13 cellular contexts compared by ENCODE assay signal in the genomic region with DNA sequence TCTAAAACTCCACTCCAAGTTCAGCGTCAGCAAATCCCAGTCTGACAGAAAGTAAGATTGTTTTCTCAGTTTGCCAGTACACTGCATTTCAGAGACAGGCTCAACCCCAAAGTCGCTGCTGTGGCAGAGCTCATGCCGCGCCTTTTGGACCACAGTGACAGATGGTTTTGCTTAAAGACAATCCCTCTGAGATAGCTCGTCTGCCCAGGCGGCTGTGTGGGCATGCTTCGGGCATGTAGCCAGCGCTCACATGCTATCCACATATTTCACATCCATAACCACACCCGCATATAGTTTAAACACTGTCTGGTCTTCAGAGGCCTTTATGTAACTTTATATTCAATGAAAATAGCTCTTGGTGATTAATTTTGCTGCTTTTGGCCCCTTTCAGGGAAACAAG. TPM values are rescaled to one million over a fixed set of nuclear protein-coding genes. Genes with fewer than 3 reads are reported as not detected.
DNase-seq lines count a peak whose midpoint lies in the region; ATAC-seq lines count a peak whose summit lies in the region.
"Had no signal": no experiment of that assay in that cellular context is flagged by ENCODE, and none has a peak within 500 bp of the region (broad histone marks: within the 10 kb centered on the region; RNA-seq: fewer than 3 reads in every experiment).

No MANE protein-coding gene starts in this region.

- H3K36me3 Mint-ChIP-seq in stimulated activated naive B cell treated with anti-CD40 and anti-IgM and Interleukin-4, amounts not matched to agents 10 μg/mL and 1 μg/mL and 100 μg/mL, for 72 hours: no peaks in the 10 kb centered on the region
- no peaks in the 10 kb centered on the region for H3K36me3 Mint-ChIP-seq in activated naive CD4-positive, alpha-beta T cell treated with anti-CD3 and anti-CD28 coated beads for 36 hours (ENCODE audit: low read depth)

- H3K9me3 Mint-ChIP-seq in stimulated activated naive B cell treated with anti-CD40 and anti-IgM and Interleukin-4, amounts not matched to agents 10 μg/mL and 1 μg/mL and 100 μg/mL, for 72 hours: no peaks in the 10 kb centered on the region
- no peaks in the 10 kb centered on the region for H3K9me3 Mint-ChIP-seq in activated naive CD4-positive, alpha-beta T cell treated with anti-CD3 and anti-CD28 coated beads for 36 hours
- H3K9me3 Mint-ChIP-seq: activated naive CD8-positive, alpha-beta T cell treated with anti-CD3 and anti-CD28 coated beads, Interleukin-2, amount 50 U/mL, for 24 hours had no signal

- ATAC-seq in stimulated activated naive B cell treated with anti-CD40 and anti-IgM and Interleukin-4, amounts not matched to agents 10 μg/mL and 1 μg/mL and 100 μg/mL, for 72 hours (replicated peaks): no peak
- ATAC-seq in GM18873 (IDR thresholded peaks at IDR 0.05; ENCODE audit: low FRiP score, unreplicated experiment): no peak
- ATAC-seq: activated naive CD8-positive, alpha-beta T cell treated with anti-CD3 and anti-CD28 coated beads, Interleukin-2, amount 50 U/mL, for 24 hours; pancreas had no signal

- intact Hi-C loops in activated naive CD4-positive, alpha-beta T cell treated with anti-CD3 and anti-CD28 coated beads for 36 hours (cut with micrococcal nuclease): no loop called here

- CTCF ChIA-PET in activated naive CD4-positive, alpha-beta T cell treated with anti-CD3 and anti-CD28 coated beads for 36 hours (lab: Charles Lee): interaction anchor here (0.7 to 1.2 kb wide), 2 partner anchors 23 to 43 kb away, joined by 3 read pairs; no protein-coding TSS in a partner anchor

- peak overlapping the region; percentile 33 to 55 for H3K4me3 Mint-ChIP-seq in stimulated activated naive B cell treated with anti-CD40 and anti-IgM and Interleukin-4, amounts not matched to agents 10 μg/mL and 1 μg/mL and 100 μg/mL, for 72 hours
- H3K4me3 Mint-ChIP-seq in activated naive CD4-positive, alpha-beta T cell treated with anti-CD3 and anti-CD28 coated beads for 36 hours: no peak overlapping the region
- H3K4me3 Mint-ChIP-seq: activated naive CD8-positive, alpha-beta T cell treated with anti-CD3 and anti-CD28 coated beads, Interleukin-2, amount 50 U/mL, for 24 hours had no signal

- peak overlapping the region; percentile 73 for H3K27ac Mint-ChIP-seq in stimulated activated naive B cell treated with anti-CD40 and anti-IgM and Interleukin-4, amounts not matched to agents 10 μg/mL and 1 μg/mL and 100 μg/mL, for 72 hours
- no peak overlapping the region for H3K27ac Mint-ChIP-seq in activated naive CD4-positive, alpha-beta T cell treated with anti-CD3 and anti-CD28 coated beads for 36 hours
- H3K27ac Mint-ChIP-seq: activated naive CD8-positive, alpha-beta T cell treated with anti-CD3 and anti-CD28 coated beads, Interleukin-2, amount 50 U/mL, for 24 hours had no signal

- peak; percentile 80 for DNase-seq in EH (ENCODE audit: low read depth)
- peak; percentile 96 for DNase-seq in RPMI8226
- DNase-seq in fibroblast of peridontal ligament (ENCODE audit: extremely low read depth): peak; percentile 92
- DNase-seq in stimulated activated naive B cell treated with anti-CD40 and anti-IgM and Interleukin-4, amounts not matched to agents 10 μg/mL and 1 μg/mL and 100 μg/mL, for 72 hours: no peak
- no peak for DNase-seq in activated naive CD4-positive, alpha-beta T cell treated with anti-CD3 and anti-CD28 coated beads for 36 hours
- no peak for DNase-seq in activated gamma-delta T cell treated with Interleukin-2 at 50 U/mL for 16 hours
- DNase-seq in NK-92 treated with Interleukin-12 subunit alpha and Interleukin-12 subunit beta, amount 100 ng/mL, for 24 hours (lab: John Stamatoyannopoulos, UW): no peak
- DNase-seq: activated naive CD8-positive, alpha-beta T cell treated with anti-CD3 and anti-CD28 coated beads, Interleukin-2, amount 50 U/mL, for 24 hours; NCI-H510A treated with DMSO at 0.1 percent for 48 hours; pancreas; SHP77 treated with DMSO at 0.1 percent for 48 hours; stimulated activated naive CD4-positive, alpha-beta T cell had no signal

- no peaks in the 10 kb centered on the region for H3K27me3 Mint-ChIP-seq in stimulated activated naive B cell treated with anti-CD40 and anti-IgM and Interleukin-4, amounts not matched to agents 10 μg/mL and 1 μg/mL and 100 μg/mL, for 72 hours
- peaks cover 28% of the 10 kb centered on the region for H3K27me3 Mint-ChIP-seq in activated naive CD4-positive, alpha-beta T cell treated with anti-CD3 and anti-CD28 coated beads for 36 hours (ENCODE audit: low read depth)

- peaks cover 39 to 74% of the 10 kb centered on the region in 2 donors for H3K4me1 Mint-ChIP-seq in stimulated activated naive B cell treated with anti-CD40 and anti-IgM and Interleukin-4, amounts not matched to agents 10 μg/mL and 1 μg/mL and 100 μg/mL, for 72 hours
- no peaks in the 10 kb centered on the region for H3K4me1 Mint-ChIP-seq in activated naive CD4-positive, alpha-beta T cell treated with anti-CD3 and anti-CD28 coated beads for 36 hours (ENCODE audit: low read depth)

RNA-seq across cellular contexts. Expression of gene PXDC1, which starts 14.7 kb away (rescaled TPM):
- total RNA-seq in activated naive CD4-positive, alpha-beta T cell treated with anti-CD3 and anti-CD28 coated beads for 36 hours: under 1 TPM; 0.17 to 0.36 TPM

Comparison
In these comparisons a context has a peak if more than half of its experiments do, and no peak if none do; other contexts are left out.
1. DNase-seq: peak in EH (single experiment), RPMI8226 (single experiment) and fibroblast of peridontal ligament (single experiment); none in stimulated activated naive B cell treated with anti-CD40 and anti-IgM and Interleukin-4, amounts not matched to agents 10 μg/mL and 1 μg/mL and 100 μg/mL, for 72 hours (single experiment), activated naive CD4-positive, alpha-beta T cell treated with anti-CD3 and anti-CD28 coated beads for 36 hours (single experiment), activated gamma-delta T cell treated with Interleukin-2 at 50 U/mL for 16 hours (single experiment) and NK-92 treated with Interleukin-12 subunit alpha and Interleukin-12 subunit beta, amount 100 ng/mL, for 24 hours (single experiment).